17 cellular contexts compared by ENCODE assay signal in genomic region chr1:31672988-31673387, GRCh38. TPM values are rescaled to one million over a fixed set of nuclear protein-coding genes. Genes with fewer than 3 reads are reported as not detected.
DNase-seq lines count a peak whose midpoint lies in the region; ATAC-seq and TF ChIP-seq lines count a peak whose summit lies in the region.
"Had no signal": no experiment of that assay in that cellular context is flagged by ENCODE, and none has a peak within 500 bp of the region (broad histone marks: within the 10 kb centered on the region; RNA-seq: fewer than 3 reads in every experiment).

No MANE protein-coding gene starts in this region.

- no peaks in the 10 kb centered on the region for H3K9me3 Mint-ChIP-seq in activated T-helper 17 cell treated with anti-CD3 and anti-CD28 coated beads, Interleukin-2, amount 50 U/mL, for 72 hours
- H3K9me3 Mint-ChIP-seq: type B pancreatic cell had no signal

- H3K4me3 Mint-ChIP-seq in activated T-helper 17 cell treated with anti-CD3 and anti-CD28 coated beads, Interleukin-2, amount 50 U/mL, for 72 hours: no peak overlapping the region
- H3K4me3 Mint-ChIP-seq: activated CD8-positive, alpha-beta T cell treated with anti-CD3 and anti-CD28 coated beads, Interleukin-2, amount 10 ng/mL, durations not matched to agents 7 days and 5 days; type B pancreatic cell had no signal

- H3K9me2 ChIP-seq in hepatocyte (replicated peaks; ENCODE audit: insufficient read depth): no peaks in the 10 kb centered on the region

- no peaks in the 10 kb centered on the region for H3K36me3 Mint-ChIP-seq in activated T-helper 17 cell treated with anti-CD3 and anti-CD28 coated beads, Interleukin-2, amount 50 U/mL, for 72 hours (ENCODE audit: low read depth)
- H3K36me3 Mint-ChIP-seq: type B pancreatic cell had no signal

- H3K4me3 ChIP-seq in hepatocyte: no peak overlapping the region
- peak overlapping the region in 1 of 3 donors; percentile 3 for H3K4me3 ChIP-seq in skeletal muscle tissue (ENCODE audit: low read length in 3 of 3)
- H3K4me3 ChIP-seq: adrenal gland had no signal

- no peaks in the 10 kb centered on the region for H4K20me1 ChIP-seq in hepatocyte (ENCODE audit: insufficient read depth, poor library complexity, severe bottlenecking)

- no peak overlapping the region for H3K27ac Mint-ChIP-seq in activated T-helper 17 cell treated with anti-CD3 and anti-CD28 coated beads, Interleukin-2, amount 50 U/mL, for 72 hours
- H3K27ac Mint-ChIP-seq: activated CD8-positive, alpha-beta T cell treated with anti-CD3 and anti-CD28 coated beads, Interleukin-2, amount 10 ng/mL, durations not matched to agents 7 days and 5 days; type B pancreatic cell had no signal

- no peaks in the 10 kb centered on the region for H3K79me2 ChIP-seq in hepatocyte

- H3K4me2 ChIP-seq in hepatocyte: no peak overlapping the region

- peaks cover 6% of the 10 kb centered on the region for H3K4me1 Mint-ChIP-seq in activated T-helper 17 cell treated with anti-CD3 and anti-CD28 coated beads, Interleukin-2, amount 50 U/mL, for 72 hours

- TF ChIP-seq CTCF in hepatocyte (IDR thresholded peaks at IDR 0.05; ENCODE audit: poor library complexity) (no peak), GM10266 (IDR thresholded peaks at IDR 0.05; ENCODE audit: control insufficient read depth, insufficient read depth, low read depth, missing control alignments) (no peak)

- H3K9me3 ChIP-seq in hepatocyte (ENCODE audit: low read depth): no peaks in the 10 kb centered on the region
- H3K9me3 ChIP-seq in skeletal muscle tissue (ENCODE audit: control insufficient read depth in 3 of 3, low read length in 3 of 3): no peaks in the 10 kb centered on the region
- H3K9me3 ChIP-seq: adrenal gland had no signal

- DNase-seq in LHCN-M2 (ENCODE audit: low read depth): peak; percentile 67
- peak; percentile 21 for DNase-seq in hepatocyte (ENCODE audit: low spot score)
- DNase-seq in GM10266 (ENCODE audit: extremely low spot score): no peak
- no peak for DNase-seq in AG08396 (ENCODE audit: low spot score)
- no peak for DNase-seq in midbrain (lab: John Stamatoyannopoulos, UW)
- DNase-seq: activated CD8-positive, alpha-beta T cell treated with anti-CD3 and anti-CD28 coated beads, Interleukin-2, amount 10 ng/mL, durations not matched to agents 7 days and 5 days; adrenal gland; DMS153; kidney glomerular epithelial cell; NCI-H1092; stimulated activated CD4-positive, alpha-beta T cell treated with anti-CD3 and anti-CD28 coated beads, Interleukin-1b, Interleukin-23, amount 100 ng/mL, for 48 hours had no signal

- H3K4me1 ChIP-seq in hepatocyte (ENCODE audit: insufficient read depth): peaks cover 28% of the 10 kb centered on the region
- H3K4me1 ChIP-seq in skeletal muscle tissue (ENCODE audit: control insufficient read depth in 3 of 3, insufficient read depth in 3 of 3, low read length in 3 of 3): peaks cover 59 to 64% (median 63%) of the 10 kb centered on the region in 3 donors

- peak overlapping the region; percentile 43 to 63 (median 45) for H3K9ac ChIP-seq in skeletal muscle tissue (ENCODE audit: low read depth in 1 of 3, low read length in 3 of 3)

- H3K27me3 Mint-ChIP-seq in activated T-helper 17 cell treated with anti-CD3 and anti-CD28 coated beads, Interleukin-2, amount 50 U/mL, for 72 hours: peaks cover 25% of the 10 kb centered on the region

- peak overlapping the region; percentile 66 for H3K27ac ChIP-seq in angular gyrus (ENCODE audit: low read depth, low read length)
- no peak overlapping the region for H3K27ac ChIP-seq in hepatocyte
- peak overlapping the region; percentile 49 for H3K27ac ChIP-seq in skeletal muscle tissue (ENCODE audit: low read depth, low read length)
- H3K27ac ChIP-seq: epithelial cell of prostate had no signal

- 64% methylated on average over 13 of the region's 13 CpGs for WGBS in hepatocyte (ENCODE audit: low lambda C conversion rate, missing lambda C conversion rate)

- ATAC-seq in activated T-helper 17 cell treated with anti-CD3 and anti-CD28 coated beads, Interleukin-2, amount 50 U/mL, for 72 hours (replicated peaks): no peak
- ATAC-seq: activated CD8-positive, alpha-beta T cell treated with anti-CD3 and anti-CD28 coated beads, Interleukin-2, amount 10 ng/mL, durations not matched to agents 7 days and 5 days had no signal

- H3K27me3 ChIP-seq in hepatocyte (no peaks in the 10 kb centered on the region), skeletal muscle tissue (ENCODE audit: control insufficient read depth in 3 of 3, insufficient read depth in 3 of 3, low read length in 3 of 3) (no peaks in the 10 kb centered on the region)
- H3K27me3 ChIP-seq: adrenal gland had no signal

- H2AFZ ChIP-seq in hepatocyte: no peak overlapping the region

- no peaks in the 10 kb centered on the region for H3K36me3 ChIP-seq in hepatocyte (replicated peaks; ENCODE audit: insufficient read depth, low read depth)
- H3K36me3 ChIP-seq in skeletal muscle tissue (ENCODE audit: control insufficient read depth in 3 of 3, insufficient read depth in 3 of 3, low read length in 3 of 3): no peaks in the 10 kb centered on the region
- H3K36me3 ChIP-seq: adrenal gland had no signal

RNA-seq across cellular contexts. Expression of gene PEF1, which starts 28.3 kb away (rescaled TPM):
- 67.5 and 78.3 TPM in 2 replicates for total RNA-seq in LHCN-M2 (2014; rRNA removed)
- 81.1 TPM for polyA plus RNA-seq in LHCN-M2 (2012)
- total RNA-seq in hepatocyte: 70.7 and 85.9 TPM in 2 replicates
- 85.5 and 89.0 TPM in 2 replicates for polyA plus RNA-seq in hepatocyte
- 44.9 TPM for total RNA-seq in skeletal muscle tissue
- 10 to 100 TPM; 32.7 to 51.5 TPM for total RNA-seq in activated T-helper 17 cell treated with anti-CD3 and anti-CD28 coated beads, Interleukin-2, amount 50 U/mL, for 72 hours

RNA-seq across cellular contexts. Expression of gene COL16A1, which starts 30.8 kb away (rescaled TPM):
- total RNA-seq in LHCN-M2 (2014; rRNA removed) (9.8 and 11.5 TPM in 2 replicates), hepatocyte (95.1 and 127 TPM in 2 replicates), skeletal muscle tissue (91.9 TPM)
- 8.1 TPM for polyA plus RNA-seq in LHCN-M2 (2012)
- 90.2 and 116 TPM in 2 replicates for polyA plus RNA-seq in hepatocyte
- not detected for total RNA-seq in activated T-helper 17 cell treated with anti-CD3 and anti-CD28 coated beads, Interleukin-2, amount 50 U/mL, for 72 hours
- total RNA-seq: activated CD8-positive, alpha-beta T cell treated with anti-CD3 and anti-CD28 coated beads, Interleukin-2, amount 10 ng/mL, durations not matched to agents 7 days and 5 days had no signal

RNA-seq across cellular contexts. Expression of gene HCRTR1, which starts 55.5 kb away (rescaled TPM):
- total RNA-seq in LHCN-M2 (2014; rRNA removed) (not detected in 2 replicates), hepatocyte (0.28 TPM in 1 of 2 replicates, not detected in the other), skeletal muscle tissue (not detected)
- not detected for polyA plus RNA-seq in LHCN-M2 (2012)
- 0.68 TPM in 1 of 2 replicates, not detected in the other for polyA plus RNA-seq in hepatocyte
- total RNA-seq in activated T-helper 17 cell treated with anti-CD3 and anti-CD28 coated beads, Interleukin-2, amount 50 U/mL, for 72 hours: not detected
- total RNA-seq: activated CD8-positive, alpha-beta T cell treated with anti-CD3 and anti-CD28 coated beads, Interleukin-2, amount 10 ng/mL, durations not matched to agents 7 days and 5 days; H4 had no signal

Comparison
In these comparisons a context has a peak if more than half of its experiments do, and no peak if none do; other contexts are left out.
1. DNase-seq: peak in LHCN-M2 (single experiment) and hepatocyte (single experiment); none in GM10266 (single experiment), AG08396 (single experiment) and midbrain (single experiment).
2. RNA of gene COL16A1, which starts 30.8 kb away (total RNA-seq): 95.1 to 127 TPM in hepatocyte, 91.9 TPM in skeletal muscle tissue (single experiment) and 9.8 to 11.5 TPM in LHCN-M2; not detected in activated T-helper 17 cell treated with anti-CD3 and anti-CD28 coated beads, Interleukin-2, amount 50 U/mL, for 72 hours; every median in the first group is over 10 times any median in the second.